Comparison of ENCODE assay signal across 1 cellular context in the genomic region with DNA sequence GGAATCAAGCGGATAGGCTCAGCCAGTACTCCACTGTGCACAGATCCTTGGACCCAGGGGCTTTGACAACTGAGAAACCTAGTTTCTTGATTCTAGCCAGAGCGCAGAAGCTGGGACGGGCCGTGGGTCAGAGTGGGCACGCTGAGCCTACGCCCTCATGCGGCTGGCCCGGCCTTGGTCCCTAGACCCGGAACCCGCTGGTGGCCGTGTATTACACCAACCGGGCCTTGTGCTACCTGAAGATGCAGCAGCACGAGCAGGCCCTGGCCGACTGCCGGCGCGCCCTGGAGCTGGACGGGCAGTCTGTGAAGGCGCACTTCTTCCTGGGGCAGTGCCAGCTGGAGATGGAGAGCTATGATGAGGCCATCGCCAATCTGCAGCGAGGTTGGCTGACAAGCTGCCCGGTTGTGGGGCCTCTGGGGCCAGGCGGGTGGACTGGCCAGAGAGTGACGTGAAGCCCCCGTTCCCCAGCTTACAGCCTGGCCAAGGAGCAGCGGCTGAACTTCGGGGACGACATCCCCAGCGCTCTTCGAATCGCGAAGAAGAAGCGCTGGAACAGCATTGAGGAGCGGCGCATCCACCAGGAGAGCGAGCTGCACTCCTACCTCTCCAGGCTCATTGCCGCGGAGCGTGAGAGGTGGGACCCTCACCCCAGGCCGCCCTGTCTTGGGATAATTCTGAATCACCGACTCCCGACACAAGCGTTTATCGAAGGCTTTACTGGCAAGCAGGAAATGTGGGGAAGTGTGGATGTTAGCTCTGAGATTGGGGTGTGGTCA.
TF ChIP-seq lines count a peak whose summit lies in the region.

No MANE protein-coding gene starts in this region.

TF ChIP-seq in IMR-90, 13 proteins besides CTCF, POLR2A, EP300 and RAD21:
- no peak for TF ChIP-seq RCOR1 (IDR thresholded peaks at IDR 0.05; ENCODE audit: insufficient replicate concordance, low read length)
- TF ChIP-seq, protein P1, sequence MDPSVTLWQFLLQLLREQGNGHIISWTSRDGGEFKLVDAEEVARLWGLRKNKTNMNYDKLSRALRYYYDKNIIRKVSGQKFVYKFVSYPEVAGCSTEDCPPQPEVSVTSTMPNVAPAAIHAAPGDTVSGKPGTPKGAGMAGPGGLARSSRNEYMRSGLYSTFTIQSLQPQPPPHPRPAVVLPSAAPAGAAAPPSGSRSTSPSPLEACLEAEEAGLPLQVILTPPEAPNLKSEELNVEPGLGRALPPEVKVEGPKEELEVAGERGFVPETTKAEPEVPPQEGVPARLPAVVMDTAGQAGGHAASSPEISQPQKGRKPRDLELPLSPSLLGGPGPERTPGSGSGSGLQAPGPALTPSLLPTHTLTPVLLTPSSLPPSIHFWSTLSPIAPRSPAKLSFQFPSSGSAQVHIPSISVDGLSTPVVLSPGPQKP (IDR thresholded peaks at IDR 0.05; ENCODE audit: borderline replicate concordance, low read depth, low read length), result no peak
- TF ChIP-seq SMC3 (IDR thresholded peaks at IDR 0.05; ENCODE audit: low read depth, low read length), result no peak
- TF ChIP-seq BHLHE40 (IDR thresholded peaks at IDR 0.05; ENCODE audit: low read depth, low read length), result no peak
- no peak for TF ChIP-seq MXI1 (IDR thresholded peaks at IDR 0.05; ENCODE audit: borderline replicate concordance, low read depth, low read length)
- no peak for TF ChIP-seq CEBPB (IDR thresholded peaks at IDR 0.05; ENCODE audit: low read depth, low read length)
- no peak for TF ChIP-seq FOS (IDR thresholded peaks at IDR 0.05; ENCODE audit: low read depth, low read length)
- TF ChIP-seq, protein P2, sequence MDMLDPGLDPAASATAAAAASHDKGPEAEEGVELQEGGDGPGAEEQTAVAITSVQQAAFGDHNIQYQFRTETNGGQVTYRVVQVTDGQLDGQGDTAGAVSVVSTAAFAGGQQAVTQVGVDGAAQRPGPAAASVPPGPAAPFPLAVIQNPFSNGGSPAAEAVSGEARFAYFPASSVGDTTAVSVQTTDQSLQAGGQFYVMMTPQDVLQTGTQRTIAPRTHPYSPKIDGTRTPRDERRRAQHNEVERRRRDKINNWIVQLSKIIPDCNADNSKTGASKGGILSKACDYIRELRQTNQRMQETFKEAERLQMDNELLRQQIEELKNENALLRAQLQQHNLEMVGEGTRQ (IDR thresholded peaks at IDR 0.05; ENCODE audit: low read depth, low read length), result no peak
- no peak for TF ChIP-seq MAZ (IDR thresholded peaks at IDR 0.05; ENCODE audit: borderline replicate concordance, low read depth, low read length)
- no peak for TF ChIP-seq CHD1 (IDR thresholded peaks at IDR 0.05; ENCODE audit: low read depth, low read length)
- TF ChIP-seq NFE2L2 (IDR thresholded peaks at IDR 0.05; ENCODE audit: low read depth, low read length), result no peak
- TF ChIP-seq MAFK (IDR thresholded peaks at IDR 0.05; ENCODE audit: low read depth, low read length), result no peak
- no peak for TF ChIP-seq RFX5 (IDR thresholded peaks at IDR 0.05; ENCODE audit: low read depth, low read length)
